Comparison of ENCODE assay signal across 14 cellular contexts in the genomic region with DNA sequence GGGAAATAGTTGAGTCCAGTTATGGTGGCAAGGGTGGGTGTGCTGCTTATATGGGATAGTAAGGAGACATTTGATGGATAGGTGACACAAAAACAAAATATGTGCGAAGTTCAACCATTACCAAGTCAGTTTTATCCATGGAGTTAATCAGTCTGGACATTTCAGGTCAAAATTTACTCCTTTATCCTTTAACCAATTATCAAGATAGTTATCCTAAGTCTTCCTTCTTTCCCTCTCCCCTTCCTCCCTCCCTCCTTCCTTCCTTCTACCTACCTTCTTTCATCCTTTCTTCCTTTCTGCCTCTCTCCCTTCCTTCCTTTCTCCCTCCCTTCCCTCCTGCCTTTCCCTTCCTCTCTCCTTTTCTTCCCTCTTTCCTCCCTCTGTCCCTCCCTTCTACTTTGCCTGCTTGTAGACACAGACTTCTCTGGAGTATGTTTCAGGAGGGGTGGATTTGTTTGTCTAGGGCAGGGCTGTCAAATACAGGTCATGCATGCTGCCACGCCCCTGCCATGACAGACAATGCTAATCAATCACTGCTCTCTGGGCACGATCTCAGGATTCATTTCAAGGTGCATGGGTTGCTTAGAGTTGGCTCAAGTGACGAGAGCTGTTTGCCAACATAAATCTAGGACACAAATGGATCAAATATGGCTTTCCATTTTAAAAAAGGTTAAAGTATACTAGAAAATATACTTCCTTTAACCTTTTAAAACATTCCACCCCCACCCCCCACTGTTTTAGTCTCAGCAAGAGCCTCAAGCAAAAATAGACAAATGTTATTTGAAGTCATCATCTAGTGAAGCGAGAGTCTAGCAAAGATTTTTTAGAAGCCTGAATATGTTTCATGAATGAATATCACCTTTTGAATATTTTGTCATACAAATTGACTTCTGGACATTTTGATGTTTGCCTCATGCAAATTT.
A peak's percentile ranks its signal among the peaks of the same experiment; 100 is the strongest.
DNase-seq lines count a peak whose midpoint lies in the region; ATAC-seq and TF ChIP-seq lines count a peak whose summit lies in the region.
"Had no signal": no experiment of that assay in that cellular context is flagged by ENCODE, and none has a peak within 500 bp of the region (broad histone marks: within the 10 kb centered on the region; RNA-seq: fewer than 3 reads in every experiment).

No MANE protein-coding gene starts in this region.

- H3K4me1 ChIP-seq in naive thymus-derived CD4-positive, alpha-beta T cell (ENCODE audit: control insufficient read depth in 2 of 2, insufficient read depth in 2 of 2, low read length in 2 of 2): no peaks in the 10 kb centered on the region

- H3K27me3 ChIP-seq in naive thymus-derived CD4-positive, alpha-beta T cell (ENCODE audit: control insufficient read depth in 2 of 2, insufficient read depth in 2 of 2, low read length in 2 of 2): no peaks in the 10 kb centered on the region

- H3K27me3 Mint-ChIP-seq in nephron (ENCODE audit: low read depth): no peaks in the 10 kb centered on the region
- H3K27me3 Mint-ChIP-seq in activated T-helper 2 cell treated with anti-CD3 and anti-CD28 coated beads, Interferon-gamma antibody, Interleukin-2, Interleukin-4, amounts not matched to agents 10 μg/mL and 5 μg/mL and 100 μg/mL, durations not matched to agents 14 hours and 24 hours and 36 hours (ENCODE audit: low read depth): peaks cover 6% of the 10 kb centered on the region
- peaks cover 3 to 18% (median 7%) of the 10 kb centered on the region in 5 donors for H3K27me3 Mint-ChIP-seq in naive thymus-derived CD4-positive, alpha-beta T cell

- in situ Hi-C loops in Caki2 (cut with HindIII; ENCODE audit: low pct_unique_long_range_greater_than_20kb, low sequenced_read_pairs): no loop called here

- H3K4me3 ChIP-seq in choroid plexus epithelial cell (ENCODE audit: low read depth, low read length): no peak overlapping the region
- no peak overlapping the region for H3K4me3 ChIP-seq in naive thymus-derived CD4-positive, alpha-beta T cell (ENCODE audit: low read length)

- peaks cover 6% of the 10 kb centered on the region for H3K4me1 Mint-ChIP-seq in nephron
- H3K4me1 Mint-ChIP-seq in activated T-helper 2 cell treated with anti-CD3 and anti-CD28 coated beads, Interferon-gamma antibody, Interleukin-2, Interleukin-4, amounts not matched to agents 10 μg/mL and 5 μg/mL and 100 μg/mL, durations not matched to agents 14 hours and 24 hours and 36 hours (ENCODE audit: low read depth): no peaks in the 10 kb centered on the region
- no peaks in the 10 kb centered on the region for H3K4me1 Mint-ChIP-seq in naive thymus-derived CD4-positive, alpha-beta T cell

- H3K9me3 Mint-ChIP-seq in nephron: peaks cover 3% of the 10 kb centered on the region
- no peaks in the 10 kb centered on the region for H3K9me3 Mint-ChIP-seq in activated T-helper 2 cell treated with anti-CD3 and anti-CD28 coated beads, Interferon-gamma antibody, Interleukin-2, Interleukin-4, amounts not matched to agents 10 μg/mL and 5 μg/mL and 100 μg/mL, durations not matched to agents 14 hours and 24 hours and 36 hours
- no peaks in the 10 kb centered on the region for H3K9me3 Mint-ChIP-seq in naive thymus-derived CD4-positive, alpha-beta T cell
- H3K9me3 Mint-ChIP-seq: activated naive CD4-positive, alpha-beta T cell treated with anti-CD3 and anti-CD28 coated beads for 36 hours had no signal

- H3K4me3 Mint-ChIP-seq in nephron: no peak overlapping the region
- no peak overlapping the region for H3K4me3 Mint-ChIP-seq in activated T-helper 2 cell treated with anti-CD3 and anti-CD28 coated beads, Interferon-gamma antibody, Interleukin-2, Interleukin-4, amounts not matched to agents 10 μg/mL and 5 μg/mL and 100 μg/mL, durations not matched to agents 14 hours and 24 hours and 36 hours (ENCODE audit: low read depth)
- H3K4me3 Mint-ChIP-seq in naive thymus-derived CD4-positive, alpha-beta T cell: no peak overlapping the region
- H3K4me3 Mint-ChIP-seq: activated naive CD4-positive, alpha-beta T cell treated with anti-CD3 and anti-CD28 coated beads for 36 hours had no signal

- ATAC-seq in naive thymus-derived CD4-positive, alpha-beta T cell: no peak
- ATAC-seq: stimulated activated naive CD8-positive, alpha-beta T cell treated with anti-CD3 and anti-CD28 coated beads, Interleukin-15, Interleukin-2, amounts not matched to agents 100 U/mL and 50 U/mL, for 24 hours had no signal

- DNase-seq in Caki2 (ENCODE audit: low read depth): peak; percentile 55
- DNase-seq in NCI-H146 (lab: John Stamatoyannopoulos, UW): peak; percentile 76
- peak; percentile 35 for DNase-seq in choroid plexus epithelial cell (ENCODE audit: low read depth)
- no peak for DNase-seq in activated T-helper 2 cell treated with anti-CD3 and anti-CD28 coated beads, Interferon-gamma antibody, Interleukin-2, Interleukin-4, amounts not matched to agents 10 μg/mL and 5 μg/mL and 100 μg/mL, durations not matched to agents 14 hours and 24 hours and 36 hours (ENCODE audit: low spot score)
- DNase-seq in T1000 (lab: John Stamatoyannopoulos, UW): no peak
- DNase-seq in naive thymus-derived CD4-positive, alpha-beta T cell: no peak
- no peak for DNase-seq in occipital lobe (lab: John Stamatoyannopoulos, UW)
- DNase-seq: activated naive CD4-positive, alpha-beta T cell treated with anti-CD3 and anti-CD28 coated beads for 36 hours; islet precursor cell; NCI-H1048; stimulated activated CD4-positive, alpha-beta T cell treated with anti-CD3 and anti-CD28 coated beads, Interleukin-2, amount 100 ng/mL, for 24 hours; stimulated activated naive CD8-positive, alpha-beta T cell treated with anti-CD3 and anti-CD28 coated beads, Interleukin-15, Interleukin-2, amounts not matched to agents 100 U/mL and 50 U/mL, for 24 hours had no signal

- POLR2A ChIA-PET in naive thymus-derived CD4-positive, alpha-beta T cell (lab: Charles Lee): no interaction called here

- TF ChIP-seq CTCF in choroid plexus epithelial cell (conservative IDR thresholded peaks at IDR 0.05; ENCODE audit: low read depth, low read length) (no peak), nephron (IDR thresholded peaks at IDR 0.05; ENCODE audit: unreplicated experiment in 3 of 3) (no peak)

- H3K36me3 Mint-ChIP-seq in nephron (ENCODE audit: low read depth): no peaks in the 10 kb centered on the region
- H3K36me3 Mint-ChIP-seq in activated T-helper 2 cell treated with anti-CD3 and anti-CD28 coated beads, Interferon-gamma antibody, Interleukin-2, Interleukin-4, amounts not matched to agents 10 μg/mL and 5 μg/mL and 100 μg/mL, durations not matched to agents 14 hours and 24 hours and 36 hours (ENCODE audit: low read depth): no peaks in the 10 kb centered on the region
- no peaks in the 10 kb centered on the region for H3K36me3 Mint-ChIP-seq in naive thymus-derived CD4-positive, alpha-beta T cell

- H3K9me3 ChIP-seq in naive thymus-derived CD4-positive, alpha-beta T cell (ENCODE audit: control insufficient read depth in 2 of 3, low read length in 3 of 3): no peaks in the 10 kb centered on the region

- CTCF ChIA-PET in naive thymus-derived CD4-positive, alpha-beta T cell (lab: Charles Lee): no interaction called here

- peak overlapping the region; percentile 50 to 93 (median 79) for H3K27ac Mint-ChIP-seq in nephron
- no peak overlapping the region for H3K27ac Mint-ChIP-seq in activated T-helper 2 cell treated with anti-CD3 and anti-CD28 coated beads, Interferon-gamma antibody, Interleukin-2, Interleukin-4, amounts not matched to agents 10 μg/mL and 5 μg/mL and 100 μg/mL, durations not matched to agents 14 hours and 24 hours and 36 hours
- no peak overlapping the region for H3K27ac Mint-ChIP-seq in naive thymus-derived CD4-positive, alpha-beta T cell
- H3K27ac Mint-ChIP-seq: activated naive CD4-positive, alpha-beta T cell treated with anti-CD3 and anti-CD28 coated beads for 36 hours had no signal

- intact Hi-C loops in activated T-helper 2 cell treated with anti-CD3 and anti-CD28 coated beads, Interferon-gamma antibody, Interleukin-2, Interleukin-4, amounts not matched to agents 10 μg/mL and 5 μg/mL and 100 μg/mL, durations not matched to agents 14 hours and 24 hours and 36 hours (cut with micrococcal nuclease): no loop called here
- intact Hi-C loops in naive thymus-derived CD4-positive, alpha-beta T cell (cut with micrococcal nuclease): no loop called here

- no peak overlapping the region for H3K27ac ChIP-seq in naive thymus-derived CD4-positive, alpha-beta T cell (ENCODE audit: low read depth, low read length)
- H3K27ac ChIP-seq: C4-2B had no signal

- no peaks in the 10 kb centered on the region for H3K36me3 ChIP-seq in naive thymus-derived CD4-positive, alpha-beta T cell (ENCODE audit: control insufficient read depth in 2 of 3, insufficient read depth in 3 of 3, low read length in 3 of 3)

Comparison
In these comparisons a context has a peak if more than half of its experiments do, and no peak if none do; other contexts are left out.
1. DNase-seq: peak in Caki2 (single experiment), NCI-H146 (single experiment) and choroid plexus epithelial cell (single experiment); none in activated T-helper 2 cell treated with anti-CD3 and anti-CD28 coated beads, Interferon-gamma antibody, Interleukin-2, Interleukin-4, amounts not matched to agents 10 μg/mL and 5 μg/mL and 100 μg/mL, durations not matched to agents 14 hours and 24 hours and 36 hours (single experiment), T1000 (single experiment), naive thymus-derived CD4-positive, alpha-beta T cell (0 of 9) and occipital lobe (single experiment).
2. H3K27ac Mint-ChIP-seq: peak in nephron (3 of 3); none in activated T-helper 2 cell treated with anti-CD3 and anti-CD28 coated beads, Interferon-gamma antibody, Interleukin-2, Interleukin-4, amounts not matched to agents 10 μg/mL and 5 μg/mL and 100 μg/mL, durations not matched to agents 14 hours and 24 hours and 36 hours (single experiment) and naive thymus-derived CD4-positive, alpha-beta T cell (0 of 9).